Comparison of ENCODE assay signal across 1 cellular context in genomic region chr16:30996324-30996999, GRCh38.
TF ChIP-seq lines count a peak whose summit lies in the region.

No MANE protein-coding gene starts in this region.

TF ChIP-seq in HepG2, 621 proteins besides CTCF, POLR2A, EP300 and RAD21 (continued from another document and continues in another):
- 0 out of 2 replicates have a peak, but pooled peaks have one; percentile 11 for TF ChIP-seq HMGXB3 (CRISPR knock-in tag; IDR thresholded peaks at IDR 0.05; ENCODE audit: borderline replicate concordance)
- TF ChIP-seq ZSCAN5A (CRISPR knock-in tag; IDR thresholded peaks at IDR 0.05; ENCODE audit: borderline replicate concordance), result 0 out of 2 replicates have a peak, but pooled peaks have one; percentile 42
- TF ChIP-seq ZBTB14 (CRISPR knock-in tag; IDR thresholded peaks at IDR 0.05), result no peak
- TF ChIP-seq PRDM10 (CRISPR knock-in tag; IDR thresholded peaks at IDR 0.05; ENCODE audit: low read depth), result peak; percentile 34; the same call in 1 of the 2 replicates
- TF ChIP-seq ZNF629 (CRISPR knock-in tag; conservative IDR thresholded peaks at IDR 0.05), result peak; percentile 96
- 0 out of 2 replicates have a peak, but pooled peaks have one; percentile 11 for TF ChIP-seq POGK (CRISPR knock-in tag; conservative IDR thresholded peaks at IDR 0.05)
- no peak for TF ChIP-seq NONO (IDR thresholded peaks at IDR 0.05)
- peak; percentile 62; the same call in 1 of the 2 replicates for TF ChIP-seq NONO (CRISPR knock-in tag; conservative IDR thresholded peaks at IDR 0.05)
- TF ChIP-seq ZNF350 (CRISPR knock-in tag; IDR thresholded peaks at IDR 0.05; ENCODE audit: borderline replicate concordance, low read depth), result peak; percentile 28; the same call in 1 of the 2 replicates
- no peak for TF ChIP-seq PHB2 (IDR thresholded peaks at IDR 0.05; ENCODE audit: partially characterized antibody)
- peak; percentile 70 for TF ChIP-seq RXRB (CRISPR knock-in tag; IDR thresholded peaks at IDR 0.05; ENCODE audit: borderline replicate concordance)
- TF ChIP-seq ZNF549 (CRISPR knock-in tag; IDR thresholded peaks at IDR 0.05), result peak; percentile 69; the same call in 1 of the 2 replicates
- peak; percentile 90 for TF ChIP-seq TEAD3 (CRISPR knock-in tag; optimal IDR thresholded peaks at IDR 0.05; ENCODE audit: borderline replicate concordance)
- peak; percentile 59; the same call in 1 of the 2 replicates for TF ChIP-seq HES4 (CRISPR knock-in tag; IDR thresholded peaks at IDR 0.05; ENCODE audit: borderline replicate concordance)
- TF ChIP-seq RFXAP (CRISPR knock-in tag; IDR thresholded peaks at IDR 0.05; ENCODE audit: borderline replicate concordance), result peak; percentile 26; the same call in 1 of the 2 replicates
- no peak for TF ChIP-seq ELF1 (CRISPR knock-in tag; IDR thresholded peaks at IDR 0.05)
- TF ChIP-seq ZNF331 (CRISPR knock-in tag; IDR thresholded peaks at IDR 0.05), result peak; percentile 11; the same call in 1 of the 2 replicates
- TF ChIP-seq GABPA (IDR thresholded peaks at IDR 0.05; ENCODE audit: low read depth, low read length), result no peak
- peak; percentile 49 for TF ChIP-seq GABPA (CRISPR knock-in tag; IDR thresholded peaks at IDR 0.05; ENCODE audit: low read depth)
- TF ChIP-seq RBFOX2 (IDR thresholded peaks at IDR 0.05; ENCODE audit: low read depth, low read length), result peak; percentile 57; the same call in 1 of the 2 replicates
- TF ChIP-seq ZNF687 (CRISPR knock-in tag; IDR thresholded peaks at IDR 0.05), result peak; percentile 55; the same call in 1 of the 2 replicates
- peak; percentile 70 for TF ChIP-seq ASH2L (IDR thresholded peaks at IDR 0.05; ENCODE audit: insufficient read length, low read depth, low read length)
- TF ChIP-seq NCOR1 (IDR thresholded peaks at IDR 0.05; ENCODE audit: borderline replicate concordance, low read length), result peak; percentile 79; the same call in 1 of the 2 replicates
- 0 out of 2 replicates have a peak, but pooled peaks have one; percentile 14 for TF ChIP-seq ZNF20 (CRISPR knock-in tag; IDR thresholded peaks at IDR 0.05)
- peak; percentile 27; the same call in 1 of the 2 replicates for TF ChIP-seq HMG20A (CRISPR knock-in tag; IDR thresholded peaks at IDR 0.05; ENCODE audit: borderline replicate concordance)
- peak; percentile 55 for TF ChIP-seq TAF1 (CRISPR knock-in tag; IDR thresholded peaks at IDR 0.05)
- TF ChIP-seq BATF2 (CRISPR knock-in tag; IDR thresholded peaks at IDR 0.05), result no peak
- TF ChIP-seq KDM2A (CRISPR knock-in tag; IDR thresholded peaks at IDR 0.05; ENCODE audit: borderline replicate concordance, low read depth), result peak; percentile 32; the same call in 1 of the 2 replicates
- peak; percentile 55 for TF ChIP-seq CCAR2 (optimal IDR thresholded peaks at IDR 0.05; ENCODE audit: low read depth, low read length)
- TF ChIP-seq MAX (IDR thresholded peaks at IDR 0.05), result peak; percentile 53; the same call in 1 of the 2 replicates
- TF ChIP-seq HOXD1 (CRISPR knock-in tag; IDR thresholded peaks at IDR 0.05), result peak; percentile 17; the same call in 1 of the 2 replicates
- no peak for TF ChIP-seq FIP1L1 (IDR thresholded peaks at IDR 0.05; ENCODE audit: borderline replicate concordance, insufficient read depth, low read depth, low read length)
- peak; percentile 77 for TF ChIP-seq ZGPAT (CRISPR knock-in tag; IDR thresholded peaks at IDR 0.05)
- no peak; the same call in 1 of the 2 replicates for TF ChIP-seq ZBTB33 (CRISPR knock-in tag; IDR thresholded peaks at IDR 0.05)
